Comparison of ENCODE assay signal across 1 cellular context in the genomic region with DNA sequence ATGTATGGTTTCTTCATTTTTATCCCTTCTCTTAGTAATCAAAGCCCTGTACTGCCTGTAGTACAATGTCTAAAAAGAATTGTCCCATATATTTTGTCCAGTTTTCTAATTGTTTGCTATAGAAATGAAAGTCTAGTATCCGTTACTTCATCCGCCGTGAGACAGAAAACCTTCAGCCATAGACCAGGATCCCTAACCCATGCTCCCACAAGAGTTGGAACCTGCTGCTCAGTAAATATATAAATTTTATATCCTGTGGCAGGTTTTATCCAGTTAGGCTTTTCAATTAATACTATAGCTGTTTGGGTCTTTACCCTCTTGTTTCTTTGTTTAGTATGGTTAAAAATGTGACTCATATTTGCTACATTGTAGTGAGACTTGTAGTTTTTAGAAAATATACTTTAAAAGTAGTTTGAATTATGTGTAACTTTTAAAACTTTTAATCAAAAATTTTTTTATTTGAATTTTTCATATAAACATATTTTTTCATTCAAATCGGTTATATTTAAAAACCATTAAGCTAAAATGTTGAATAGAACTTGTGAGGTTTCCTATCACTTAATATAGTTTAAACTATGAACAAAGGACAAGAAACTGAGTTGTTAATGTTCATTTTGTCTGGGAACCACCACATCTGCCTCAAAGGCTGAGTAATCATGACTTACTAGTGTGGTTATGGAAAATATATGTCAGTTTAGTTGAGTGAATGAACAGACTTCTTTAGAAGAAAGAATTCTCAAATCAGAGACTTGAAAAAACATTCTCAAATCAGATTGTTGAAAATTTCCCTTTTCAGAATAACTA.
A peak's percentile ranks its signal among the peaks of the same experiment; 100 is the strongest.
TF ChIP-seq lines count a peak whose summit lies in the region.

No MANE protein-coding gene starts in this region.

TF ChIP-seq in IMR-90, 13 proteins besides CTCF, POLR2A, EP300 and RAD21:
- TF ChIP-seq, protein P1, sequence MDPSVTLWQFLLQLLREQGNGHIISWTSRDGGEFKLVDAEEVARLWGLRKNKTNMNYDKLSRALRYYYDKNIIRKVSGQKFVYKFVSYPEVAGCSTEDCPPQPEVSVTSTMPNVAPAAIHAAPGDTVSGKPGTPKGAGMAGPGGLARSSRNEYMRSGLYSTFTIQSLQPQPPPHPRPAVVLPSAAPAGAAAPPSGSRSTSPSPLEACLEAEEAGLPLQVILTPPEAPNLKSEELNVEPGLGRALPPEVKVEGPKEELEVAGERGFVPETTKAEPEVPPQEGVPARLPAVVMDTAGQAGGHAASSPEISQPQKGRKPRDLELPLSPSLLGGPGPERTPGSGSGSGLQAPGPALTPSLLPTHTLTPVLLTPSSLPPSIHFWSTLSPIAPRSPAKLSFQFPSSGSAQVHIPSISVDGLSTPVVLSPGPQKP (IDR thresholded peaks at IDR 0.05; ENCODE audit: borderline replicate concordance, low read depth, low read length): no peak
- TF ChIP-seq NFE2L2 (IDR thresholded peaks at IDR 0.05; ENCODE audit: low read depth, low read length) (peak; percentile 75), FOS (IDR thresholded peaks at IDR 0.05; ENCODE audit: low read depth, low read length) (0 out of 2 replicates have a peak, but pooled peaks have one; percentile 48)
